In the genomic region with DNA sequence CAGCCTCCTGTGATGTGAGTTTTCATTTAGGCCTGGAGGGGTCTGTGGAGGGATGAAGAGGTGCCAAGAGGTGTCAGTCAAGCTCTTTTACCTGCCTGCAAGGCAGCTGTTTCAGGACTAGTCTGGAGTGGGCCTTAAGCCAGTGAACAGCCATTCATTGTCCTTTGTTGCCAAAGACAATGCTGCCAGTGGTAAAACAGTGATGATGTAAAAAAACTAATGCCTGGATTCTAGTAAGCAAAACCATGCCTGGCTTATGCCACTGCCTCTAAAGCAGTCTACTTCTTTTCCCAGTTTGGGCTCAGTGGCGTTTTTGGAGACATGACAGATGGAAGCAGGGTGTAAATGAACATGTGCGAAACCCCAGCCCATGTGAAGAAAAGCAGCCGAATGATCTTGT, we compare ENCODE assay signal across 20 cellular contexts.
DNase-seq lines count a peak whose midpoint lies in the region; ATAC-seq and TF ChIP-seq lines count a peak whose summit lies in the region.
"Had no signal": no experiment of that assay in that cellular context is flagged by ENCODE, and none has a peak within 500 bp of the region (broad histone marks: within the 10 kb centered on the region; RNA-seq: fewer than 3 reads in every experiment).

No MANE protein-coding gene starts in this region.

- H3K36me3 Mint-ChIP-seq in osteocyte (ENCODE audit: unreplicated experiment), result peaks cover 3% of the 10 kb centered on the region
- H3K36me3 Mint-ChIP-seq: mesothelial cell of epicardium had no signal

- H3K56ac ChIP-seq in IMR-90 (ENCODE audit: extremely low read depth, insufficient read depth, low read length), result no peak overlapping the region

- no peaks in the 10 kb centered on the region for H3K36me3 ChIP-seq in IMR-90 (ENCODE audit: control insufficient read depth, insufficient read depth, low read length)
- H3K36me3 ChIP-seq in PC-3 (ENCODE audit: low read depth, low read length), result no peaks in the 10 kb centered on the region
- H3K36me3 ChIP-seq: colonic mucosa, MG63 had no signal

- no peaks in the 10 kb centered on the region for H3K27me3 ChIP-seq in IMR-90 (ENCODE audit: control insufficient read depth, insufficient read depth, low read length)
- no peaks in the 10 kb centered on the region for H3K27me3 ChIP-seq in PC-3 (ENCODE audit: low read length)
- H3K27me3 ChIP-seq: colonic mucosa, MG63 had no signal

- no peak for TF ChIP-seq RAD21 in IMR-90 (IDR thresholded peaks at IDR 0.05; ENCODE audit: low read length)

- DNase-seq in IMR-90 (no peak), PC-3 (no peak), epithelial cell of prostate (ENCODE audit: low read depth, low spot score) (no peak), osteocyte (ENCODE audit: extremely low spot score, unreplicated experiment) (no peak), dedifferentiated amniotic fluid mesenchymal stem cell (ENCODE audit: extremely low spot score) (no peak)
- DNase-seq: activated CD4-positive, alpha-beta T cell treated with anti-CD3 and anti-CD28 coated beads for 36 hours; activated naive CD4-positive, alpha-beta T cell; AML-193; aorta; colonic mucosa; GDM1; NCI-H2107; T-helper 9 cell had no signal

- TF ChIP-seq POLR2A in IMR-90 (IDR thresholded peaks at IDR 0.05; ENCODE audit: low read depth, low read length), result no peak

- ATAC-seq in IMR-90 (ENCODE audit: low read depth) (no peak), PC-3 (no peak), HG03342 (IDR thresholded peaks at IDR 0.05; ENCODE audit: unreplicated experiment) (no peak), GM19395 (IDR thresholded peaks at IDR 0.05; ENCODE audit: unreplicated experiment) (no peak), HG03521 (IDR thresholded peaks at IDR 0.05; ENCODE audit: unreplicated experiment) (no peak)
- ATAC-seq: activated CD4-positive, alpha-beta T cell treated with anti-CD3 and anti-CD28 coated beads for 36 hours had no signal

- H3K9me3 Mint-ChIP-seq in osteocyte (ENCODE audit: unreplicated experiment), result peaks cover 8% of the 10 kb centered on the region
- H3K9me3 Mint-ChIP-seq: mesothelial cell of epicardium had no signal

- no peak overlapping the region for H3K14ac ChIP-seq in IMR-90 (replicated peaks; ENCODE audit: low read depth, low read length)

- dilution Hi-C loops in IMR-90 (cut with HindIII; ENCODE audit: low sequenced_read_pairs, unreplicated experiment), result no loop called here

- H3K4me2 ChIP-seq in IMR-90 (ENCODE audit: low read depth, low read length), result no peak overlapping the region
- H3K4me2 ChIP-seq in PC-3 (ENCODE audit: low read length), result no peak overlapping the region

- H3K9me2 ChIP-seq in PC-3 (replicated peaks; ENCODE audit: low read length), result no peaks in the 10 kb centered on the region; the same call in 1 of the 2 replicates

- no peaks in the 10 kb centered on the region for H3K4me1 ChIP-seq in IMR-90 (ENCODE audit: control insufficient read depth, insufficient read depth, low read length)
- H3K4me1 ChIP-seq in PC-3 (ENCODE audit: insufficient read depth, low read length), result peaks cover 8% of the 10 kb centered on the region; the same call in 1 of the 2 replicates
- H3K4me1 ChIP-seq: Caco-2, colonic mucosa had no signal

- no peaks in the 10 kb centered on the region for H3K79me2 ChIP-seq in PC-3 (ENCODE audit: low read length)

- H2BK15ac ChIP-seq in IMR-90 (ENCODE audit: low read depth, low read length), result no peak overlapping the region

- H2BK5ac ChIP-seq in IMR-90 (ENCODE audit: low read depth, low read length, poor library complexity, severe bottlenecking), result no peak overlapping the region

- no peak overlapping the region for H2AK5ac ChIP-seq in IMR-90 (ENCODE audit: low read depth, low read length)

- no peak overlapping the region for H4K91ac ChIP-seq in IMR-90 (ENCODE audit: insufficient read depth, low read depth, low read length)

- H2AFZ ChIP-seq in IMR-90 (replicated peaks; ENCODE audit: low read length, poor library complexity), result no peak overlapping the region
- no peak overlapping the region for H2AFZ ChIP-seq in PC-3 (ENCODE audit: low read length)

- no peaks in the 10 kb centered on the region for H3F3A ChIP-seq in PC-3 (ENCODE audit: low read length, unreplicated experiment)

- no peak overlapping the region for H3K23ac ChIP-seq in IMR-90 (ENCODE audit: low read depth, low read length)

- H3K9me3 ChIP-seq in IMR-90 (ENCODE audit: control insufficient read depth, insufficient read depth, low read length), result no peaks in the 10 kb centered on the region
- H3K9me3 ChIP-seq in PC-3 (ENCODE audit: low read length), result no peaks in the 10 kb centered on the region
- H3K9me3 ChIP-seq: Caco-2, colonic mucosa, MG63 had no signal

- no peak overlapping the region for H3K4ac ChIP-seq in IMR-90 (ENCODE audit: low read depth, low read length)

- no peak overlapping the region for H4K5ac ChIP-seq in IMR-90 (ENCODE audit: low read depth, low read length)

- no peak overlapping the region for H2BK20ac ChIP-seq in IMR-90 (ENCODE audit: low read depth, low read length)

- no peak for TF ChIP-seq CTCF in IMR-90 (conservative IDR thresholded peaks at IDR 0.05; ENCODE audit: low read depth, low read length)
- TF ChIP-seq CTCF in PC-3 (conservative IDR thresholded peaks at IDR 0.05; ENCODE audit: low read depth, low read length), result no peak
- TF ChIP-seq CTCF in osteocyte (IDR thresholded peaks at IDR 0.05), result no peak

- H2AK9ac ChIP-seq in IMR-90 (replicated peaks; ENCODE audit: low read depth, low read length, poor library complexity), result no peak overlapping the region

- no peaks in the 10 kb centered on the region for H3K9me1 ChIP-seq in IMR-90 (ENCODE audit: insufficient read depth, low read length)

- peaks cover 44% of the 10 kb centered on the region for H3K4me1 Mint-ChIP-seq in osteocyte (ENCODE audit: unreplicated experiment)
- H3K4me1 Mint-ChIP-seq: activated CD4-positive, alpha-beta T cell treated with anti-CD3 and anti-CD28 coated beads for 36 hours had no signal

- intact Hi-C loops in IMR-90 (cut with micrococcal nuclease), result no loop called here
- intact Hi-C loops in PC-3 (cut with micrococcal nuclease), result no loop called here

- no TSS peak for BruUV-seq in IMR-90 (replicated peaks; lab: Mats Ljungman, UMichigan)
- BruUV-seq in PC-3 (replicated peaks; lab: Mats Ljungman, UMichigan), result no TSS peak

- H4K20me1 ChIP-seq in IMR-90 (ENCODE audit: insufficient read depth, low read length), result no peaks in the 10 kb centered on the region
- no peaks in the 10 kb centered on the region for H4K20me1 ChIP-seq in PC-3 (ENCODE audit: low read length)

- no peak overlapping the region for H3K27ac ChIP-seq in IMR-90 (ENCODE audit: insufficient read depth, low read length)
- H3K27ac ChIP-seq in PC-3 (ENCODE audit: low read length), result peak overlapping the region; percentile 70
- H3K27ac ChIP-seq in epithelial cell of prostate, result peak overlapping the region; percentile 65
- H3K27ac ChIP-seq: colonic mucosa had no signal

- H2BK120ac ChIP-seq in IMR-90 (ENCODE audit: low read depth, low read length), result 0 out of 2 replicates have a peak overlapping the region, but pooled peaks have one; percentile 1

- WGBS in IMR-90 (ENCODE audit: extremely low coverage in 2 of 2, insufficient read length in 1 of 2), 2 experiments, result no CpG with 5 or more reads among the region's 3 CpGs

- no peaks in the 10 kb centered on the region for H3K79me1 ChIP-seq in IMR-90 (ENCODE audit: low read depth in 1 of 2, low read length in 2 of 2)

- H3K27me3 Mint-ChIP-seq in osteocyte (ENCODE audit: unreplicated experiment), result no peaks in the 10 kb centered on the region
- H3K27me3 Mint-ChIP-seq: activated CD4-positive, alpha-beta T cell treated with anti-CD3 and anti-CD28 coated beads for 36 hours had no signal

- H3K18ac ChIP-seq in IMR-90 (ENCODE audit: low read depth, low read length), result no peak overlapping the region

- H3K27ac Mint-ChIP-seq in osteocyte (ENCODE audit: unreplicated experiment), result peak overlapping the region; percentile 97
- H3K27ac Mint-ChIP-seq: activated CD4-positive, alpha-beta T cell treated with anti-CD3 and anti-CD28 coated beads for 36 hours; mesothelial cell of epicardium had no signal

- CTCF ChIA-PET in IMR-90 (lab: Yijun Ruan, JAX), result no interaction called here
- CTCF ChIA-PET in PC-3 (lab: Charles Lee), result no interaction called here

- in situ Hi-C loops in IMR-90 (cut with MboI; ENCODE audit: low sequenced_read_pairs), result no loop called here

- H3K9ac ChIP-seq in IMR-90 (ENCODE audit: low read depth, low read length) (no peak overlapping the region), PC-3 (ENCODE audit: low read length) (no peak overlapping the region; the same call in 1 of the 2 replicates)

- POLR2A ChIA-PET in IMR-90 (lab: Charles Lee; ENCODE audit: unreplicated experiment) (no interaction called here), PC-3 (lab: Charles Lee; ENCODE audit: unreplicated experiment) (no interaction called here)

- H3K4me3 ChIP-seq in IMR-90 (ENCODE audit: insufficient read depth, low read depth, low read length) (no peak overlapping the region), PC-3 (ENCODE audit: low read length) (no peak overlapping the region)
- H3K4me3 ChIP-seq: colonic mucosa, MG63, skin epidermis had no signal

- H3K4me3 Mint-ChIP-seq in osteocyte (ENCODE audit: unreplicated experiment), result no peak overlapping the region
- H3K4me3 Mint-ChIP-seq: activated CD4-positive, alpha-beta T cell treated with anti-CD3 and anti-CD28 coated beads for 36 hours; mesothelial cell of epicardium had no signal

- H4K8ac ChIP-seq in IMR-90 (ENCODE audit: low read depth in 2 of 2, low read length in 2 of 2), result no peak overlapping the region

TF ChIP-seq in IMR-90, 13 proteins besides CTCF, POLR2A, EP300 and RAD21:
- TF ChIP-seq SMC3 (IDR thresholded peaks at IDR 0.05; ENCODE audit: low read depth, low read length) (no peak), MAZ (IDR thresholded peaks at IDR 0.05; ENCODE audit: borderline replicate concordance, low read depth, low read length) (no peak), RCOR1 (IDR thresholded peaks at IDR 0.05; ENCODE audit: insufficient replicate concordance, low read length) (no peak), RFX5 (IDR thresholded peaks at IDR 0.05; ENCODE audit: low read depth, low read length) (no peak), MXI1 (IDR thresholded peaks at IDR 0.05; ENCODE audit: borderline replicate concordance, low read depth, low read length) (no peak)
